21 cellular contexts compared by ENCODE assay signal in the genomic region with DNA sequence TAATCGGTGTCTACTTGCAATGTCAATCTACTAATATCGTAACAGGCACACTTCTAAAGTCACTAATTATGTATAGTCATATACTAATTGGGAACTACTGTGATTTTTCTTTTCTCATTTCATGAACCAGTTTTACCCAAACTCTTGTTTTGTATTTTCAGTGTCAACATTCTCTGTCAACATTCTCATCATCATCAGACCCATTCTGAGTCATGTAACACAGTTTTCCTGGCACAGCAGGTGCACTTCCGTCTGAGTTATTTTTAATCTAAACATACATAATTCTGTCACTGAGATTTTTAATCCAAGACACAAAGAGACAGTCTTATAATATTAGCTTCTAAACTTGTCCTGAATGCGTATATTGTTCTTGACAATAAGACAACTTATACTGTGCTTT.
A peak's percentile ranks its signal among the peaks of the same experiment; 100 is the strongest.
DNase-seq lines count a peak whose midpoint lies in the region; ATAC-seq, FAIRE-seq and TF ChIP-seq lines count a peak whose summit lies in the region.
"Had no signal": no experiment of that assay in that cellular context is flagged by ENCODE, and none has a peak within 500 bp of the region (broad histone marks: within the 10 kb centered on the region; RNA-seq: fewer than 3 reads in every experiment).

No MANE protein-coding gene starts in this region.

- no peaks in the 10 kb centered on the region for H3K9me2 ChIP-seq in MM.1S (replicated peaks; ENCODE audit: insufficient read depth, low read length)

- no peak for TF ChIP-seq POLR2A in endothelial cell of umbilical vein (IDR thresholded peaks at IDR 0.05; ENCODE audit: low read depth, low read length)

- H3K79me2 ChIP-seq in mammary epithelial cell (ENCODE audit: insufficient read depth, low read length) (no peaks in the 10 kb centered on the region), MM.1S (ENCODE audit: low read length) (no peaks in the 10 kb centered on the region), endothelial cell of umbilical vein (ENCODE audit: control insufficient read depth, insufficient read depth, low read length) (no peaks in the 10 kb centered on the region)

- peak; percentile 34 for DNase-seq in MCF 10A (ENCODE audit: unreplicated experiment)
- DNase-seq in mammary epithelial cell = no peak
- peak; percentile 8 for DNase-seq in MM.1S
- DNase-seq in endothelial cell of umbilical vein (ENCODE audit: low read depth, low spot score) = peak; percentile 71
- DNase-seq in GM19238 (ENCODE audit: insufficient read length, low spot score) = no peak
- no peak for DNase-seq in activated effector memory CD4-positive, alpha-beta T cell treated with Interleukin-2 at 50 U/mL for 16 hours
- DNase-seq: 8988T; C1 segment of cervical spinal cord; Calu3; CD4-positive, alpha-beta memory T cell; COR-L47; DMS79; EL; GDM1; GOT3; H7; HCEC 1CT had no signal

- no peak for ATAC-seq in GM21390 (IDR thresholded peaks at IDR 0.05; ENCODE audit: unreplicated experiment)
- ATAC-seq: A549, GM12878 had no signal

- H3K27ac ChIP-seq in mammary epithelial cell (ENCODE audit: insufficient read depth, low read depth, low read length) (no peak overlapping the region), MM.1S (ENCODE audit: low read length) (no peak overlapping the region), endothelial cell of umbilical vein (ENCODE audit: insufficient read depth, low read depth, low read length) (no peak overlapping the region)
- H3K27ac ChIP-seq: A549 had no signal

- H3F3A ChIP-seq in MM.1S (ENCODE audit: insufficient read depth, low read length) = no peaks in the 10 kb centered on the region

- peaks cover 7% of the 10 kb centered on the region for H3K9me3 Mint-ChIP-seq in MCF 10A (ENCODE audit: unreplicated experiment)

- no peaks in the 10 kb centered on the region for H3K27me3 ChIP-seq in mammary epithelial cell (ENCODE audit: insufficient read depth, low read length)
- no peaks in the 10 kb centered on the region for H3K27me3 ChIP-seq in MM.1S (replicated peaks; ENCODE audit: insufficient read depth, low read length)
- H3K27me3 ChIP-seq in endothelial cell of umbilical vein (ENCODE audit: control insufficient read depth in 2 of 2, insufficient read depth in 2 of 2, low read length in 2 of 2) = no peaks in the 10 kb centered on the region

- peak; percentile 18 for FAIRE-seq in endothelial cell of umbilical vein (lab: Jason Lieb, UNC)
- FAIRE-seq: A549, GM12878, GM18507 had no signal

- intact Hi-C loops in MCF 10A (cut with micrococcal nuclease) = no loop called here
- intact Hi-C loops in mammary epithelial cell (cut with micrococcal nuclease) = no loop called here
- intact Hi-C loops in endothelial cell of umbilical vein (cut with micrococcal nuclease) = no loop called here

- H3K9me3 ChIP-seq in mammary epithelial cell (replicated peaks; ENCODE audit: insufficient read depth, low read length) = no peaks in the 10 kb centered on the region
- no peaks in the 10 kb centered on the region for H3K9me3 ChIP-seq in MM.1S (replicated peaks; ENCODE audit: insufficient read depth, low read length)
- no peaks in the 10 kb centered on the region for H3K9me3 ChIP-seq in endothelial cell of umbilical vein (replicated peaks; ENCODE audit: control insufficient read depth, insufficient read depth, low read length)
- H3K9me3 ChIP-seq: A549 had no signal

- BruUV-seq in MCF 10A (replicated peaks; lab: Mats Ljungman, UMichigan) (no TSS peak), mammary epithelial cell (replicated peaks; lab: Mats Ljungman, UMichigan) (no TSS peak), endothelial cell of umbilical vein (replicated peaks; lab: Mats Ljungman, UMichigan) (no TSS peak)

- H3K4me1 ChIP-seq in mammary epithelial cell (ENCODE audit: insufficient read depth, low read length) (peaks cover 21% of the 10 kb centered on the region), MM.1S (ENCODE audit: low read length) (peaks cover 5% of the 10 kb centered on the region), endothelial cell of umbilical vein (ENCODE audit: control insufficient read depth, extremely low read depth, insufficient read depth, low read length) (peaks cover 3% of the 10 kb centered on the region)
- H3K4me1 ChIP-seq: A549 had no signal

- H3K9me1 ChIP-seq in endothelial cell of umbilical vein (replicated peaks; ENCODE audit: control insufficient read depth, extremely low read depth, insufficient read depth, low read length) = no peaks in the 10 kb centered on the region

- WGBS in mammary epithelial cell (ENCODE audit: low coverage, missing lambda C conversion rate) = 93% methylated on average over 4 of the region's 4 CpGs

- no peak for TF ChIP-seq CTCF in MCF 10A (IDR thresholded peaks at IDR 0.05; ENCODE audit: unreplicated experiment)
- no peak for TF ChIP-seq CTCF in mammary epithelial cell (conservative IDR thresholded peaks at IDR 0.05 in 1 of 2, IDR thresholded peaks at IDR 0.05 in 1 of 2; ENCODE audit: extremely low read depth in 1 of 2, insufficient read depth in 1 of 2, low read depth in 1 of 2, low read length in 2 of 2)
- no peak for TF ChIP-seq CTCF in MM.1S (IDR thresholded peaks at IDR 0.05; ENCODE audit: low read length)
- no peak for TF ChIP-seq CTCF in endothelial cell of umbilical vein (IDR thresholded peaks at IDR 0.05; ENCODE audit: extremely low read depth in 1 of 2, insufficient read depth in 1 of 2, low read depth in 1 of 2, low read length in 2 of 2)

- H4K20me1 ChIP-seq in mammary epithelial cell (ENCODE audit: insufficient read depth, low read length) (no peaks in the 10 kb centered on the region), MM.1S (ENCODE audit: insufficient read depth, low read length) (no peaks in the 10 kb centered on the region), endothelial cell of umbilical vein (replicated peaks; ENCODE audit: control insufficient read depth, extremely low read depth, insufficient read depth, low read length) (no peaks in the 10 kb centered on the region)

- H2AFZ ChIP-seq in mammary epithelial cell (ENCODE audit: low read depth, low read length) = no peak overlapping the region
- H2AFZ ChIP-seq in MM.1S (ENCODE audit: low read length) = no peak overlapping the region
- no peak overlapping the region for H2AFZ ChIP-seq in endothelial cell of umbilical vein (ENCODE audit: low read depth, low read length)

- in situ Hi-C loops in mammary epithelial cell (cut with MboI; ENCODE audit: low sequenced_read_pairs in 2 of 2) = no loop called here

- H3K36me3 Mint-ChIP-seq in MCF 10A (ENCODE audit: insufficient read depth, unreplicated experiment) = no peaks in the 10 kb centered on the region

- H3K36me3 ChIP-seq in mammary epithelial cell (ENCODE audit: insufficient read depth, low read length) (no peaks in the 10 kb centered on the region), MM.1S (replicated peaks; ENCODE audit: insufficient read depth, low read length) (no peaks in the 10 kb centered on the region), endothelial cell of umbilical vein (ENCODE audit: control insufficient read depth in 2 of 2, extremely low read depth in 1 of 2, insufficient read depth in 2 of 2, low read length in 2 of 2) (no peaks in the 10 kb centered on the region)

- no peak overlapping the region for H3K4me2 ChIP-seq in mammary epithelial cell (ENCODE audit: insufficient read depth, low read depth, low read length)
- H3K4me2 ChIP-seq in MM.1S (ENCODE audit: low read depth, low read length) = peak overlapping the region; percentile 5; the same call in 1 of the 2 replicates
- H3K4me2 ChIP-seq in endothelial cell of umbilical vein (ENCODE audit: insufficient read depth, low read length) = no peak overlapping the region
- H3K4me2 ChIP-seq: A549 had no signal

- H3K27ac Mint-ChIP-seq in MCF 10A (ENCODE audit: low read depth, unreplicated experiment) = no peak overlapping the region
- H3K27ac Mint-ChIP-seq: CD4-positive, alpha-beta memory T cell had no signal

- H3K4me3 Mint-ChIP-seq in MCF 10A (ENCODE audit: unreplicated experiment) = no peak overlapping the region
- H3K4me3 Mint-ChIP-seq: CD4-positive, alpha-beta memory T cell had no signal

- H3K9ac ChIP-seq in mammary epithelial cell (ENCODE audit: insufficient read depth, low read length) (no peak overlapping the region), MM.1S (ENCODE audit: low read length) (no peak overlapping the region), endothelial cell of umbilical vein (replicated peaks; ENCODE audit: extremely low read depth, insufficient read depth, low read length) (no peak overlapping the region)

- CTCF ChIA-PET in MCF 10A (lab: Yijun Ruan, JAX) (no interaction called here), mammary epithelial cell (lab: Charles Lee; ENCODE audit: low non-redundant PET) (no interaction called here), endothelial cell of umbilical vein (lab: Charles Lee) (interaction anchor here (1.2 kb wide), 1 partner anchor 10 kb away, joined by 3 read pairs; no protein-coding TSS in a partner anchor)

- H3K4me3 ChIP-seq in mammary epithelial cell (replicated peaks in 1 of 3; ENCODE audit: insufficient read depth in 1 of 3, low read depth in 2 of 3, low read length in 3 of 3) (no peak overlapping the region), MM.1S (ENCODE audit: low read length) (no peak overlapping the region), endothelial cell of umbilical vein (replicated peaks in 1 of 3; ENCODE audit: insufficient read depth in 1 of 3, low read depth in 1 of 3, low read length in 3 of 3) (no peak overlapping the region)
- H3K4me3 ChIP-seq: A549, GM12878 had no signal

- no peaks in the 10 kb centered on the region for H3K27me3 Mint-ChIP-seq in MCF 10A (ENCODE audit: insufficient read depth, unreplicated experiment)

- dilution Hi-C loops in mammary epithelial cell (cut with HindIII; ENCODE audit: low sequenced_read_pairs) (no loop called here), endothelial cell of umbilical vein (cut with MboI; ENCODE audit: extremely low pct_ligation_motif_present, low sequenced_read_pairs) (no loop called here)

- POLR2A ChIA-PET in MCF 10A (lab: Yijun Ruan, JAX) = no interaction called here
- POLR2A ChIA-PET in endothelial cell of umbilical vein (lab: Charles Lee) = no interaction called here

- peaks cover 28% of the 10 kb centered on the region for H3K4me1 Mint-ChIP-seq in MCF 10A (ENCODE audit: insufficient read depth, unreplicated experiment)
- H3K4me1 Mint-ChIP-seq: CD4-positive, alpha-beta memory T cell had no signal

TF ChIP-seq in endothelial cell of umbilical vein, 7 proteins besides CTCF, POLR2A, EP300 and RAD21:
- TF ChIP-seq FOS (IDR thresholded peaks at IDR 0.05; ENCODE audit: borderline replicate concordance, insufficient read depth, low read length) (no peak), JUN (IDR thresholded peaks at IDR 0.05; ENCODE audit: borderline replicate concordance, insufficient read depth, insufficient read length, low read depth) (peak; percentile 58)

Comparison
In these comparisons a context has a peak if more than half of its experiments do, and no peak if none do; other contexts are left out.
1. DNase-seq: peak in MCF 10A (single experiment), MM.1S (single experiment) and endothelial cell of umbilical vein (single experiment); none in mammary epithelial cell (single experiment), GM19238 (single experiment) and activated effector memory CD4-positive, alpha-beta T cell treated with Interleukin-2 at 50 U/mL for 16 hours (single experiment).